In the genomic region with DNA sequence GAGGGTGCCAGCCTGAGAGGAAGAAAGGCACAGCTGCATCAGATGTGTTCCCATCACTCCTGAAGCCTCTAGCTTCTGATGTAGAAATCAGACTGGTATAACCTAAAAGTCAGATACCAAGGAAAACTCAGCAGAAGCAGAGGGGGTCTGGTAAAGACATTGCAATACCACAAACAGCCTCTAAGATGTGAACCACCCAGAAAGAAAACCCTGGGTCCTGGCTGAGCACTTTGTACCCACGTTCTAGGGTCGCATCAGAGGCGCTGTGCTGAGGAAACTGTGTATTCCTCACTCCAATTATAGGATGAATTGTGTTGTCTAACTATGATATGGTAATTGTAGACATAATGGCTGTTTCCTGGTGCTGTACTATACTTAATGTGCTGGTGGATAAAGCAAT, we compare ENCODE assay signal across 22 cellular contexts.
"Had no signal": no experiment of that assay in that cellular context is flagged by ENCODE, and none has a peak within 500 bp of the region (broad histone marks: within the 10 kb centered on the region; RNA-seq: fewer than 3 reads in every experiment).

No MANE protein-coding gene starts in this region.

- H3K4me3 Mint-ChIP-seq: natural killer cell; neural crest cell; stimulated activated memory B cell treated with anti-CD40 and anti-IgM and Interleukin-4, amounts not matched to agents 10 μg/mL and 1 μg/mL and 100 μg/mL, for 72 hours; stimulated activated naive CD8-positive, alpha-beta T cell treated with anti-CD3 and anti-CD28 coated beads, Interleukin-15, Interleukin-2, amounts not matched to agents 100 ng/mL and 50 ng/mL, for 24 hours had no signal

- H3K27me3 ChIP-seq: foreskin keratinocyte, ovary, spleen, tibial artery, upper lobe of left lung, vagina had no signal

- H3K36me3 Mint-ChIP-seq: natural killer cell; stimulated activated memory B cell treated with anti-CD40 and anti-IgM and Interleukin-4, amounts not matched to agents 10 μg/mL and 1 μg/mL and 100 μg/mL, for 72 hours had no signal

- H3K4me1 ChIP-seq: foreskin keratinocyte, heart left ventricle, spleen, tibial artery, upper lobe of left lung, vagina had no signal

- H3K36me3 ChIP-seq: heart left ventricle, ovary, spleen, tibial artery, upper lobe of left lung, vagina had no signal

- H3K4me1 Mint-ChIP-seq: natural killer cell; stimulated activated memory B cell treated with anti-CD40 and anti-IgM and Interleukin-4, amounts not matched to agents 10 μg/mL and 1 μg/mL and 100 μg/mL, for 72 hours had no signal

- H3K27ac ChIP-seq: dorsolateral prefrontal cortex, foreskin keratinocyte, heart left ventricle, ovary, spleen, tibial artery, upper lobe of left lung, vagina had no signal

- H3K27ac Mint-ChIP-seq: natural killer cell; stimulated activated memory B cell treated with anti-CD40 and anti-IgM and Interleukin-4, amounts not matched to agents 10 μg/mL and 1 μg/mL and 100 μg/mL, for 72 hours; stimulated activated naive CD8-positive, alpha-beta T cell treated with anti-CD3 and anti-CD28 coated beads, Interleukin-15, Interleukin-2, amounts not matched to agents 100 ng/mL and 50 ng/mL, for 24 hours had no signal

- H3K27me3 Mint-ChIP-seq: stimulated activated memory B cell treated with anti-CD40 and anti-IgM and Interleukin-4, amounts not matched to agents 10 μg/mL and 1 μg/mL and 100 μg/mL, for 72 hours; stimulated activated naive CD8-positive, alpha-beta T cell treated with anti-CD3 and anti-CD28 coated beads, Interleukin-15, Interleukin-2, amounts not matched to agents 100 ng/mL and 50 ng/mL, for 24 hours had no signal

- ATAC-seq: foreskin keratinocyte, heart left ventricle, left colon, natural killer cell, sciatic nerve had no signal

- DNase-seq: cortex of kidney; dorsolateral prefrontal cortex; effector memory CD4-positive, alpha-beta T cell; foreskin keratinocyte; heart left ventricle; hippocampal formation; left colon; mammary epithelial cell; natural killer cell; nucleus accumbens; ovary; spleen; stimulated activated CD4-positive, alpha-beta T cell treated with anti-CD3 and anti-CD28 coated beads, Interleukin-15, amount 100 ng/mL, for 24 hours; stimulated activated CD4-positive, alpha-beta T cell treated with anti-CD3 and anti-CD28 coated beads, Interleukin-1b, Interleukin-23, amount 100 ng/mL, for 48 hours; stimulated activated CD4-positive, alpha-beta T cell treated with anti-CD3 and anti-CD28 coated beads, Interleukin-4, amount 100 ng/mL, for 24 hours; tibial artery; upper lobe of left lung had no signal

- H3K9me3 ChIP-seq: ovary, tibial artery, vagina had no signal

- H3K4me3 ChIP-seq: dorsolateral prefrontal cortex, heart left ventricle, ovary, spleen, tibial artery, upper lobe of left lung, vagina had no signal
